8 cellular contexts compared by ENCODE assay signal in genomic region chr14:38255408-38255672, GRCh38. TPM values are rescaled to one million over a fixed set of nuclear protein-coding genes. Genes with fewer than 3 reads are reported as not detected.
DNase-seq lines count a peak whose midpoint lies in the region; ATAC-seq, FAIRE-seq and TF ChIP-seq lines count a peak whose summit lies in the region.
"Had no signal": no experiment of that assay in that cellular context is flagged by ENCODE, and none has a peak within 500 bp of the region (broad histone marks: within the 10 kb centered on the region; RNA-seq: fewer than 3 reads in every experiment).

No MANE protein-coding gene starts in this region.

- CTCF ChIA-PET in HepG2 (lab: Yijun Ruan, JAX; ENCODE audit: low intra/inter-chr PET ratio, low total read pairs): no interaction called here

- H3K79me2 ChIP-seq in HepG2 (ENCODE audit: insufficient read depth, low read length): no peaks in the 10 kb centered on the region

- peak overlapping the region; percentile 60 for H3K4me3 ChIP-seq in HUES48 (ENCODE audit: low read depth, low read length)
- H3K4me3 ChIP-seq in HepG2 (replicated peaks in 1 of 3; ENCODE audit: insufficient read depth in 1 of 3, low read depth in 2 of 3, low read length in 3 of 3): no peak overlapping the region
- H3K4me3 ChIP-seq in stomach smooth muscle (ENCODE audit: low read length in 2 of 2): peak overlapping the region; percentile 40 to 64

- H3K4me1 ChIP-seq in HUES48 (ENCODE audit: control insufficient read depth, insufficient read depth, low read length): peaks cover 9% of the 10 kb centered on the region; the same call in 1 of the 2 replicates
- H3K4me1 ChIP-seq in HepG2 (ENCODE audit: insufficient read depth, low read length): no peaks in the 10 kb centered on the region
- no peaks in the 10 kb centered on the region for H3K4me1 ChIP-seq in stomach smooth muscle (ENCODE audit: control insufficient read depth, insufficient read depth, low read length)

- no peaks in the 10 kb centered on the region for H3K36me3 ChIP-seq in HUES48 (ENCODE audit: control insufficient read depth, insufficient read depth, low read length)
- H3K36me3 ChIP-seq in HepG2 (replicated peaks in 1 of 2; ENCODE audit: control insufficient read depth in 1 of 2, insufficient read depth in 2 of 2, low read length in 2 of 2): no peaks in the 10 kb centered on the region
- H3K36me3 ChIP-seq in stomach smooth muscle (ENCODE audit: control insufficient read depth in 2 of 2, insufficient read depth in 2 of 2, low read length in 2 of 2): no peaks in the 10 kb centered on the region

- TF ChIP-seq EP300 in HepG2 (IDR thresholded peaks at IDR 0.05; ENCODE audit: low read depth in 2 of 2, low read length in 2 of 2) (no peak), HepG2 (CRISPR knock-in tag; IDR thresholded peaks at IDR 0.05; ENCODE audit: borderline replicate concordance) (no peak)

- in situ Hi-C loops in HepG2 (cut with HindIII; ENCODE audit: extremely low pct_ligation_motif_present, low pct_unique_long_range_greater_than_20kb): no loop called here

- peak; percentile 37 for ATAC-seq in HepG2
- ATAC-seq in GM18870 (IDR thresholded peaks at IDR 0.05; ENCODE audit: unreplicated experiment): no peak

- TF ChIP-seq CTCF in HepG2 (CRISPR knock-in tag; IDR thresholded peaks at IDR 0.05): no peak

- H3K4me2 ChIP-seq in HepG2 (ENCODE audit: low read depth, low read length): no peak overlapping the region

- 88% methylated on average over 29 of the region's 29 CpGs for WGBS in HepG2 (ENCODE audit: low lambda C conversion rate)

- intact Hi-C loops in HepG2 (cut with micrococcal nuclease; ENCODE audit: unreplicated experiment): no loop called here

- POLR2A ChIA-PET in HepG2 (lab: Yijun Ruan, JAX): no interaction called here

- no peak overlapping the region for H2AFZ ChIP-seq in HepG2 (ENCODE audit: low read length)

- H3K9me3 ChIP-seq in HUES48 (ENCODE audit: control insufficient read depth, insufficient read depth, low read length) (no peaks in the 10 kb centered on the region), HepG2 (ENCODE audit: low read length) (no peaks in the 10 kb centered on the region), stomach smooth muscle (ENCODE audit: control insufficient read depth in 2 of 2, low read length in 2 of 2) (no peaks in the 10 kb centered on the region)

- BruUV-seq in HepG2 (replicated peaks; lab: Mats Ljungman, UMichigan): no TSS peak

- H3K27me3 ChIP-seq in HUES48 (ENCODE audit: control insufficient read depth, insufficient read depth, low read length) (peaks cover 91% of the 10 kb centered on the region), HepG2 (ENCODE audit: control insufficient read depth in 1 of 2, insufficient read depth in 2 of 2, low read length in 2 of 2) (no peaks in the 10 kb centered on the region), stomach smooth muscle (ENCODE audit: control insufficient read depth in 1 of 2, insufficient read depth in 2 of 2, low read length in 2 of 2) (peaks cover 3 to 8% of the 10 kb centered on the region in 2 donors)

- TF ChIP-seq RAD21 in HepG2 (CRISPR knock-in tag; IDR thresholded peaks at IDR 0.05): no peak

- TF ChIP-seq POLR2A in HepG2 (IDR thresholded peaks at IDR 0.05; ENCODE audit: insufficient read depth in 1 of 2, low read depth in 2 of 2, low read length in 2 of 2): no peak

- FAIRE-seq in HepG2 (lab: Jason Lieb, UNC): no peak

- H4K20me1 ChIP-seq in HepG2 (ENCODE audit: insufficient read depth, low read length): no peaks in the 10 kb centered on the region

- no peak overlapping the region for H3K27ac ChIP-seq in HUES48 (ENCODE audit: low read depth, low read length)
- H3K27ac ChIP-seq in caudate nucleus (ENCODE audit: low read depth, low read length): peak overlapping the region; percentile 52
- no peak overlapping the region for H3K27ac ChIP-seq in HepG2 (ENCODE audit: extremely low read length, insufficient read depth, low read length)
- no peak overlapping the region for H3K27ac ChIP-seq in stomach smooth muscle (ENCODE audit: low read length)

- DNase-seq in caudate nucleus (lab: John Stamatoyannopoulos, UW): peak in 4 of 61 donors; percentile 4 to 26 (median 20)
- no peak for DNase-seq in HepG2 (ENCODE audit: low spot score)
- DNase-seq in NCI-H345 (lab: John Stamatoyannopoulos, UW): no peak
- DNase-seq in SKM-1 treated with dmso at 0.1 percent for 144 hours (lab: John Stamatoyannopoulos, UW; ENCODE audit: unreplicated experiment): no peak
- DNase-seq: MM.1S had no signal

- H3K9ac ChIP-seq in HUES48 (ENCODE audit: low read depth, low read length) (no peak overlapping the region), HepG2 (ENCODE audit: insufficient read depth, low read depth, low read length) (no peak overlapping the region), stomach smooth muscle (ENCODE audit: low read length in 2 of 2) (peak overlapping the region in 1 of 2 donors; percentile 22)

TF ChIP-seq in HepG2, 621 proteins besides CTCF, POLR2A, EP300 and RAD21 (continues in another document):
- TF ChIP-seq DNMT1 (CRISPR knock-in tag; IDR thresholded peaks at IDR 0.05) (0 out of 2 replicates have a peak, but pooled peaks have one; percentile 14), PHF5A (CRISPR knock-in tag; IDR thresholded peaks at IDR 0.05; ENCODE audit: low read depth, unreplicated experiment) (no peak), ZNF121 (CRISPR knock-in tag; IDR thresholded peaks at IDR 0.05) (no peak), BORCS8-MEF2B (CRISPR knock-in tag; IDR thresholded peaks at IDR 0.05) (no peak), AGO1 (IDR thresholded peaks at IDR 0.05; ENCODE audit: low read depth, low read length, poor library complexity, severe bottlenecking) (peak; percentile 29), ZNF280B (CRISPR knock-in tag; IDR thresholded peaks at IDR 0.05; ENCODE audit: borderline replicate concordance) (no peak)

RNA-seq across cellular contexts. Expression of gene CLEC14A, which starts 0.6 kb away (rescaled TPM):
- not detected in 2 replicates for total RNA-seq in HepG2 (2016; rRNA removed; fragmentation: Illumina TruSeq; extraction: Trizol)
- total RNA-seq in HepG2 (2016; cell fraction: cytosol; rRNA removed; fragmentation: Illumina TruSeq; extraction: Trizol; ENCODE audit: low read depth): not detected in 2 replicates
- not detected in 2 replicates for total RNA-seq in HepG2 (2016; cell fraction: insoluble cytoplasmic fraction; rRNA removed; fragmentation: Illumina TruSeq; extraction: Trizol)
- total RNA-seq in HepG2 (2016; cell fraction: membrane; rRNA removed; fragmentation: Illumina TruSeq; extraction: Trizol): not detected in 2 replicates
- total RNA-seq in HepG2 (2016; cell fraction: nucleus; rRNA removed; fragmentation: Illumina TruSeq; extraction: Trizol): not detected in 2 replicates
- polyA plus RNA-seq in HepG2 (2011; rRNA removed): not detected in 2 replicates
- polyA plus RNA-seq in HepG2 (2011; cell fraction: cytosol; rRNA removed): not detected in 2 replicates
- not detected in 2 replicates for polyA plus RNA-seq in HepG2 (2011; cell fraction: nucleus; rRNA removed)
- polyA plus RNA-seq in HepG2 (2012): not detected in 2 replicates
- not detected in 2 replicates for polyA plus RNA-seq in HepG2 (2016; cell fraction: cytosol; fragmentation: Illumina TruSeq; extraction: Trizol; ENCODE audit: low read depth)
- not detected in 2 replicates for polyA plus RNA-seq in HepG2 (2016; cell fraction: insoluble cytoplasmic fraction; fragmentation: Illumina TruSeq; extraction: Trizol; ENCODE audit: low read depth)
- not detected in 2 replicates for polyA plus RNA-seq in HepG2 (2016; cell fraction: membrane; fragmentation: Illumina TruSeq; extraction: Trizol; ENCODE audit: low read depth)
- not detected in 2 replicates for polyA plus RNA-seq in HepG2 (2016; cell fraction: nucleus; fragmentation: Illumina TruSeq; extraction: Trizol; ENCODE audit: insufficient read depth, low read depth)
- polyA minus RNA-seq in HepG2 (2011; rRNA and poly(A)+ RNA removed; ENCODE audit: low replicate concordance): not detected in 2 replicates
- polyA minus RNA-seq in HepG2 (2011; cell fraction: cytosol; rRNA and poly(A)+ RNA removed): not detected in 2 replicates
- polyA minus RNA-seq in HepG2 (2011; cell fraction: nucleus; rRNA and poly(A)+ RNA removed): not detected in 2 replicates

RNA-seq across cellular contexts. Expression of gene SSTR1, which starts 47.6 kb away (rescaled TPM):
- 0.04 TPM in 2 replicates for total RNA-seq in HepG2 (2016; rRNA removed; fragmentation: Illumina TruSeq; extraction: Trizol)
- total RNA-seq in HepG2 (2016; cell fraction: cytosol; rRNA removed; fragmentation: Illumina TruSeq; extraction: Trizol; ENCODE audit: low read depth): not detected in 2 replicates
- 0.02 TPM in 1 of 2 replicates, not detected in the other for total RNA-seq in HepG2 (2016; cell fraction: insoluble cytoplasmic fraction; rRNA removed; fragmentation: Illumina TruSeq; extraction: Trizol)
- 0.03 TPM in 1 of 2 replicates, not detected in the other for total RNA-seq in HepG2 (2016; cell fraction: membrane; rRNA removed; fragmentation: Illumina TruSeq; extraction: Trizol)
- total RNA-seq in HepG2 (2016; cell fraction: nucleus; rRNA removed; fragmentation: Illumina TruSeq; extraction: Trizol): not detected in 2 replicates
- polyA plus RNA-seq in HepG2 (2011; rRNA removed): 0.04 and 0.12 TPM in 2 replicates
- 0.03 and 0.08 TPM in 2 replicates for polyA plus RNA-seq in HepG2 (2011; cell fraction: cytosol; rRNA removed)
- polyA plus RNA-seq in HepG2 (2011; cell fraction: nucleus; rRNA removed): 0.42 and 0.45 TPM in 2 replicates
- 0.04 and 0.17 TPM in 2 replicates for polyA plus RNA-seq in HepG2 (2012)
- polyA plus RNA-seq in HepG2 (2016; cell fraction: cytosol; fragmentation: Illumina TruSeq; extraction: Trizol; ENCODE audit: low read depth): not detected in 2 replicates
- 0.04 and 0.09 TPM in 2 replicates for polyA plus RNA-seq in HepG2 (2016; cell fraction: insoluble cytoplasmic fraction; fragmentation: Illumina TruSeq; extraction: Trizol; ENCODE audit: low read depth)
- polyA plus RNA-seq in HepG2 (2016; cell fraction: membrane; fragmentation: Illumina TruSeq; extraction: Trizol; ENCODE audit: low read depth): not detected in 2 replicates
- 0.13 and 0.14 TPM in 2 replicates for polyA plus RNA-seq in HepG2 (2016; cell fraction: nucleus; fragmentation: Illumina TruSeq; extraction: Trizol; ENCODE audit: insufficient read depth, low read depth)
- 0.48 and 26.0 TPM in 2 replicates for polyA minus RNA-seq in HepG2 (2011; rRNA and poly(A)+ RNA removed; ENCODE audit: low replicate concordance)
- 0.30 and 0.70 TPM in 2 replicates for polyA minus RNA-seq in HepG2 (2011; cell fraction: cytosol; rRNA and poly(A)+ RNA removed)
- 0.37 and 0.64 TPM in 2 replicates for polyA minus RNA-seq in HepG2 (2011; cell fraction: nucleus; rRNA and poly(A)+ RNA removed)

Comparison
In these comparisons a context has a peak if more than half of its experiments do, and no peak if none do; other contexts are left out.
1. H3K4me3 ChIP-seq: peak in HUES48 (single experiment) and stomach smooth muscle (2 of 2); none in HepG2 (0 of 3).